ENCODE assay signal across 8 cellular contexts in the genomic region with DNA sequence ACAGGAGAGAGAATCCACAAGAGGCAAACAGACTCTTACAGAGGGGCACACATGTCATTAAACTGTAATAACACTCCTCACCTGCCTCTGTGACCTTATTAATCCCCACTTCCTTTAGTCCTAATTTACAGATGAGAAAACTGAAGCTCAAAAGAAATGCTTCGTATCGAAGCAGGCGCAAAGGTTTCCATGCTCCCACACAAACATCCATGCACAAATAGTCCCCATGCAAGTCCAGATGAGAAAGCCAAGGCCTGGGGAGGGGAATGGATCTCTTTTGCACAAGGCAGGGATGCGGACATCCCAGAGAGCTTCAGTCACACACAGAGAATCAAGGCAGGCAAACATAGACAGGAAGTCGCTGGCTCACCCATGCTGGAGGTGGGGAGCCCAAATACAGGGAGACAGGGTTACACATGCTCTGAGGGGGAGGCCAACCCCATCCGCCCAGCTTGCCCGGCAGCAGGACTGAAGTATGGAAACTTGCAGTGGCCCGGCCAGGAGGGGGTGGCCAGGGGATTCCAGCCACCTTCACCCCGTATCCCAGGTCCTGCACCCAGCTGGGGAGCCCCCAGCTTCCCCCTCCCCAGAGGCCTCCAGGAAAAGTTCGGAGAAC. TPM values are rescaled to one million over a fixed set of nuclear protein-coding genes. Genes with fewer than 3 reads are reported as not detected.
DNase-seq lines count a peak whose midpoint lies in the region; ATAC-seq, FAIRE-seq and TF ChIP-seq lines count a peak whose summit lies in the region.

No MANE protein-coding gene starts in this region.

- ATAC-seq in pancreas (peak in 2 of 4 donors; percentile 2 to 9), GM21528 (IDR thresholded peaks at IDR 0.05; ENCODE audit: low FRiP score, unreplicated experiment) (no peak), HG03095 (IDR thresholded peaks at IDR 0.05; ENCODE audit: unreplicated experiment) (no peak), GM18858 (IDR thresholded peaks at IDR 0.05; ENCODE audit: unreplicated experiment) (no peak)

- 23 to 34% methylated on average over 9 to 10 of the region's 10 CpGs for WGBS in pancreas, 2 donors

- peaks cover 31% of the 10 kb centered on the region for H3K4me1 ChIP-seq in effector memory CD4-positive, alpha-beta T cell (ENCODE audit: control insufficient read depth, insufficient read depth, low read length, poor library complexity, severe bottlenecking)
- H3K4me1 ChIP-seq in pancreas: peaks cover 6 to 19% (median 7%) of the 10 kb centered on the region in 3 donors

- FAIRE-seq in pancreas (lab: Jason Lieb, UNC): no peak

- H3K27me3 ChIP-seq in effector memory CD4-positive, alpha-beta T cell (replicated peaks; ENCODE audit: control insufficient read depth, insufficient read depth, low read length, poor library complexity, severe bottlenecking): peaks cover 55% of the 10 kb centered on the region
- H3K27me3 ChIP-seq in pancreas (no peaks in the 10 kb centered on the region), WERI-Rb-1 (ENCODE audit: insufficient read depth, low read depth, severe bottlenecking) (no peaks in the 10 kb centered on the region)

- intact Hi-C loops in pancreas (cut with DNase I): no loop called here

- TF ChIP-seq CTCF in pancreas (IDR thresholded peaks at IDR 0.05): no peak
- no peak for TF ChIP-seq CTCF in WERI-Rb-1 (IDR thresholded peaks at IDR 0.05; ENCODE audit: low read depth, low read length)

- DNase-seq in D341Med (ENCODE audit: low spot score): peak; percentile 34
- peak; percentile 71 for DNase-seq in M059J (ENCODE audit: low read depth)
- DNase-seq in effector memory CD4-positive, alpha-beta T cell: no peak
- no peak for DNase-seq in pancreas
- DNase-seq in WERI-Rb-1: no peak

- H3K9me3 ChIP-seq in effector memory CD4-positive, alpha-beta T cell (ENCODE audit: control insufficient read depth, low read length): no peaks in the 10 kb centered on the region
- no peaks in the 10 kb centered on the region for H3K9me3 ChIP-seq in pancreas
- H3K9me3 ChIP-seq in WERI-Rb-1 (ENCODE audit: severe bottlenecking): no peaks in the 10 kb centered on the region

- H3K27ac ChIP-seq in effector memory CD4-positive, alpha-beta T cell (ENCODE audit: insufficient read depth, low read length, poor library complexity, severe bottlenecking): no peak overlapping the region
- H3K27ac ChIP-seq in pancreas (peak overlapping the region in 1 of 4 donors; percentile 10), WERI-Rb-1 (no peak overlapping the region)

- no peaks in the 10 kb centered on the region for H3K36me3 ChIP-seq in effector memory CD4-positive, alpha-beta T cell (ENCODE audit: control insufficient read depth, insufficient read depth, low read length)
- H3K36me3 ChIP-seq in pancreas (no peaks in the 10 kb centered on the region), WERI-Rb-1 (no peaks in the 10 kb centered on the region)

- peak overlapping the region; percentile 33 for H3K4me3 ChIP-seq in effector memory CD4-positive, alpha-beta T cell (ENCODE audit: insufficient read depth, low read depth, low read length, poor library complexity, severe bottlenecking)
- H3K4me3 ChIP-seq in pancreas: peak overlapping the region; percentile 19 to 57 (median 34)
- no peak overlapping the region for H3K4me3 ChIP-seq in WERI-Rb-1 (ENCODE audit: low read depth, low read length)

RNA-seq across cellular contexts. Expression of a gene that starts 0.5 kb away (rescaled TPM):
- 10.3 and 11.9 TPM in 2 replicates for total RNA-seq in M059J (2014; rRNA removed; shearing (Covaris generic))
- total RNA-seq in pancreas: 1 to 10 TPM in 2 of 6 donors, under 1 TPM in 4; 0.32 to 1.3 (median 0.63) TPM
- polyA plus RNA-seq in pancreas: under 1 TPM; 0.21 to 0.38 TPM

RNA-seq across cellular contexts. Expression of a gene that starts 13.6 kb away (rescaled TPM):
- 39.8 and 75.4 TPM in 2 replicates for total RNA-seq in M059J (2014; rRNA removed; shearing (Covaris generic))
- total RNA-seq in pancreas: 10 to 100 TPM; 25.2 to 36.4 (median 32.3) TPM
- 10 to 100 TPM; 40.9 to 48.6 TPM for polyA plus RNA-seq in pancreas

RNA-seq across cellular contexts. Expression of a gene that starts 26.9 kb away (rescaled TPM):
- 24.3 and 40.1 TPM in 2 replicates for total RNA-seq in M059J (2014; rRNA removed; shearing (Covaris generic))
- 10 to 100 TPM; 12.9 to 26.9 (median 20.5) TPM for total RNA-seq in pancreas
- 10 to 100 TPM; 35.2 to 62.1 TPM for polyA plus RNA-seq in pancreas

RNA-seq across cellular contexts. Expression of a gene that starts 49.0 kb away (rescaled TPM):
- 10.2 and 10.5 TPM in 2 replicates for total RNA-seq in M059J (2014; rRNA removed; shearing (Covaris generic))
- total RNA-seq in pancreas: 10 to 100 TPM in 4 of 6 donors, 1 to 10 TPM in 2; 8.0 to 15.8 (median 13.5) TPM
- 10 to 100 TPM; 34.7 to 41.8 TPM for polyA plus RNA-seq in pancreas

RNA-seq across cellular contexts. Expression of a gene that starts 52.0 kb away (rescaled TPM):
- 11.1 and 21.0 TPM in 2 replicates for total RNA-seq in M059J (2014; rRNA removed; shearing (Covaris generic))
- 1 to 10 TPM; 1.4 to 3.3 (median 2.1) TPM for total RNA-seq in pancreas
- polyA plus RNA-seq in pancreas: 1 to 10 TPM; 3.8 to 9.1 TPM

Comparison
In these comparisons a context has a peak if more than half of its experiments do, and no peak if none do; other contexts are left out.
1. DNase-seq: peak in D341Med (single experiment) and M059J (single experiment); none in effector memory CD4-positive, alpha-beta T cell (0 of 3), pancreas (0 of 6) and WERI-Rb-1 (single experiment).